ENCODE assay signal across 21 cellular contexts in genomic region chr16:2243781-2244180, GRCh38.
"Had no signal": no experiment of that assay in that cellular context is flagged by ENCODE, and none has a peak within 500 bp of the region (broad histone marks: within the 10 kb centered on the region; RNA-seq: fewer than 3 reads in every experiment).

No MANE protein-coding gene starts in this region.

- H3K4me3 ChIP-seq: cardiac muscle cell, MG63 had no signal

- H3K27ac ChIP-seq: brain microvascular endothelial cell, cardiac muscle cell, VCaP had no signal

- H3K27me3 ChIP-seq: brain microvascular endothelial cell, cardiac muscle cell, MG63 had no signal

- FAIRE-seq: RCC 7860 had no signal

- H3K9me3 ChIP-seq: MG63 had no signal

- ATAC-seq: activated T-helper 17 cell treated with anti-CD3 and anti-CD28 coated beads, Interleukin-2, amount 50 U/mL, for 72 hours had no signal

- DNase-seq: activated CD4-positive, alpha-beta memory T cell treated with anti-CD3 and anti-CD28 coated beads for 36 hours; activated CD4-positive, alpha-beta T cell treated with anti-CD3 and anti-CD28 coated beads, Interleukin-2, amount 10 ng/mL, durations not matched to agents 7 days and 5 days; activated CD4-positive, CD25-positive, alpha-beta regulatory T cell; activated CD8-positive, alpha-beta memory T cell treated with anti-CD3 and anti-CD28 coated beads for 24 hours; activated gamma-delta T cell; activated naive CD4-positive, alpha-beta T cell treated with anti-CD3 and anti-CD28 coated beads for 36 hours; activated naive CD8-positive, alpha-beta T cell treated with anti-CD3 and anti-CD28 coated beads for 36 hours; activated T-cell treated with anti-CD3 and anti-CD28 coated beads, Interleukin-2, amount 50 U/mL, for 48 hours; brain microvascular endothelial cell; MG63; MV-4-11; NCI-H1436; NCI-H1694 treated with DMSO at 0.1 percent for 48 hours; NCI-H2029 treated with DMSO at 0.1 percent for 48 hours; NCI-H69; SIG-M5; T-helper 1 cell had no signal
